ENCODE assay signal across 6 cellular contexts in the genomic region with DNA sequence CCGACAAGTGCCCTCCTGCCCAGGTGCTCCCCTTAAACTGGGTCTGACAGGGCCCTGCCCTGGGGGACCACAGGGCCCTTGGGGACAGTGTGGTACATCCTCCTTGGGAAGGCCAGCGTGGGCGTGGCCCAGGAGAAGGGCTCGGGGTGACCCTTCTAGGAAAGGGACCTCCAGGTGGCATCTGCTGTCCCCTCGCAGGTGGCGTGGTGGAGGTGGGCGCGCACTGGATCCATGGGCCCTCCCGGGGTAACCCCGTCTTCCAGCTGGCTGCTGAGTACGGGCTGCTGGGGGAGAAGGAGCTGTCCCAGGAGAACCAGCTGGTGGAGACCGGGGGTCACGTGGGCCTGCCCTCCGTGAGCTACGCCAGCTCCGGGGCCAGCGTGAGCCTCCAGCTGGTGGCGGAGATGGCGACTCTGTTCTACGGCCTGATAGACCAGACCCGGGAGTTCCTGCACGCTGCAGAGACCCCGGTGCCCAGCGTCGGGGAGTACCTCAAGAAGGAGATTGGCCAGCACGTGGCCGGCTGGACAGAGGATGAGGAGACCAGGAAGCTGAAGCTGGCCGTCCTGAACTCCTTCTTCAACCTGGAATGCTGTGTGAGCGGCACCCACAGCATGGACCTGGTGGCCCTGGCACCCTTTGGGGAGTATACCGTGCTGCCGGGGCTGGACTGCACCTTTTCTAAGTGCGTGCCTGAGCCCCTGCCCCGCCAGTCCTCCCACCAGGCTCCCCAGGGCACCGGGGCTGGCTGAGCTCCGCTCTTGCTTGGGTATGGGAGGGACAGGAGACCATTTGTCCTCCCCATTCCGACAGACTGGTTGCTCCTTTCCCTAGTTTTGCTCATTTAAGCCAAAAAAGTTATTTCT. TPM values are rescaled to one million over a fixed set of nuclear protein-coding genes. Genes with fewer than 3 reads are reported as not detected.
DNase-seq lines count a peak whose midpoint lies in the region; ATAC-seq and TF ChIP-seq lines count a peak whose summit lies in the region.

No MANE protein-coding gene starts in this region.

- intact Hi-C loops in heart right ventricle (cut with DNase I), result no loop called here
- intact Hi-C loops in thyroid gland (cut with DNase I), result loop anchor here (5.0 kb wide), 1 partner anchor 68 kb away; no protein-coding TSS in a partner anchor

- H3K4me3 ChIP-seq in heart right ventricle (peak overlapping the region; percentile 14 to 97 (median 86)), thyroid gland (replicated peaks in 1 of 3) (peak overlapping the region in 2 of 3 donors; percentile 51 to 52)

- H3K36me3 ChIP-seq in heart right ventricle (peaks cover 0 to 29% (median 0%) of the 10 kb centered on the region in 9 donors), thyroid gland (no peaks in the 10 kb centered on the region)

- H3K9me3 ChIP-seq in heart right ventricle (no peaks in the 10 kb centered on the region), thyroid gland (no peaks in the 10 kb centered on the region)

- no peak overlapping the region for H3K27ac Mint-ChIP-seq in T-helper 2 cell treated with Interferon-gamma antibody and Interleukin-4, amounts not matched to agents 5 μg/mL and 100 μg/mL, for 36 hours

- ATAC-seq in heart right ventricle, result peak in 7 of 8 donors; percentile 0 to 36 (median 12)

- WGBS in heart right ventricle, 2 donors, result 92 to 94% methylated on average over 36 of the region's 36 CpGs
- 93 to 95% methylated on average over 19 to 23 of the region's 36 CpGs for whole genome bisulfite sequencing in thyroid gland, 2 donors

- peaks cover under 1% of the 10 kb centered on the region for H3K27me3 Mint-ChIP-seq in T-helper 2 cell treated with Interferon-gamma antibody and Interleukin-4, amounts not matched to agents 5 μg/mL and 100 μg/mL, for 36 hours (ENCODE audit: low read depth)

- no peak for TF ChIP-seq CTCF in heart right ventricle (IDR thresholded peaks at IDR 0.05)
- no peak for TF ChIP-seq CTCF in thyroid gland (IDR thresholded peaks at IDR 0.05)

- H3K9me3 Mint-ChIP-seq in T-helper 2 cell treated with Interferon-gamma antibody and Interleukin-4, amounts not matched to agents 5 μg/mL and 100 μg/mL, for 36 hours, result no peaks in the 10 kb centered on the region

- no peak for DNase-seq in T-helper 2 cell treated with Interferon-gamma antibody and Interleukin-4, amounts not matched to agents 5 μg/mL and 100 μg/mL, for 36 hours (ENCODE audit: low spot score)
- DNase-seq in T-helper 2 cell (no peak), heart right ventricle (no peak), thyroid gland (no peak), epidermal melanocyte (ENCODE audit: insufficient read length, low spot score) (no peak), ecto neural progenitor cell (ENCODE audit: low spot score) (no peak)

- peak overlapping the region in 8 of 10 donors; percentile 56 to 85 (median 80) for H3K27ac ChIP-seq in heart right ventricle
- peak overlapping the region in 1 of 3 donors; percentile 31 for H3K27ac ChIP-seq in thyroid gland

- H3K27me3 ChIP-seq in heart right ventricle, result no peaks in the 10 kb centered on the region
- no peaks in the 10 kb centered on the region for H3K27me3 ChIP-seq in thyroid gland

- H3K4me1 Mint-ChIP-seq in T-helper 2 cell treated with Interferon-gamma antibody and Interleukin-4, amounts not matched to agents 5 μg/mL and 100 μg/mL, for 36 hours (ENCODE audit: low read depth), result peaks cover 4% of the 10 kb centered on the region

- peak overlapping the region; percentile 60 for H3K4me3 Mint-ChIP-seq in T-helper 2 cell treated with Interferon-gamma antibody and Interleukin-4, amounts not matched to agents 5 μg/mL and 100 μg/mL, for 36 hours

- H3K36me3 Mint-ChIP-seq in T-helper 2 cell treated with Interferon-gamma antibody and Interleukin-4, amounts not matched to agents 5 μg/mL and 100 μg/mL, for 36 hours (ENCODE audit: low read depth), result no peaks in the 10 kb centered on the region

- H3K4me1 ChIP-seq in heart right ventricle (peaks cover 0 to 23% (median 15%) of the 10 kb centered on the region in 9 donors), thyroid gland (peaks cover 10 to 15% of the 10 kb centered on the region in 2 donors)

- TF ChIP-seq POLR2A in thyroid gland (IDR thresholded peaks at IDR 0.05), result no peak

RNA-seq across cellular contexts. Expression of gene PAOX, which starts 1.0 kb away (rescaled TPM):
- total RNA-seq in heart right ventricle, result 1 to 10 TPM; 1.5 to 4.4 (median 2.5) TPM
- polyA plus RNA-seq in heart right ventricle, result 1 to 10 TPM; 3.8 to 4.1 TPM
- total RNA-seq in thyroid gland, result 10 to 100 TPM in 2 of 4 donors, 1 to 10 TPM in 2; 3.5 to 11.0 (median 9.9) TPM

RNA-seq across cellular contexts. Expression of gene ECHS1, which starts 6.9 kb away (rescaled TPM):
- total RNA-seq in heart right ventricle (100 to 1,000 TPM; 180 to 275 (median 225) TPM), thyroid gland (100 to 1,000 TPM in 2 of 4 donors, 10 to 100 TPM in 2; 73.9 to 135 (median 99.5) TPM)
- 100 to 1,000 TPM; 117 to 124 TPM for polyA plus RNA-seq in heart right ventricle

RNA-seq across cellular contexts. Expression of gene MTG1, which starts 13.9 kb away (rescaled TPM):
- total RNA-seq in heart right ventricle (10 to 100 TPM; 17.4 to 28.0 (median 22.1) TPM), thyroid gland (10 to 100 TPM; 23.8 to 40.8 (median 35.0) TPM)
- 10 to 100 TPM; 34.2 to 36.2 TPM for polyA plus RNA-seq in heart right ventricle

RNA-seq across cellular contexts. Expression of gene FUOM, which starts 22.2 kb away (rescaled TPM):
- total RNA-seq in heart right ventricle (10 to 100 TPM in 2 of 10 donors, 1 to 10 TPM in 8; 2.0 to 13.5 (median 5.1) TPM), thyroid gland (10 to 100 TPM in 3 of 4 donors, 1 to 10 TPM in 1; 7.4 to 25.9 (median 18.9) TPM)
- polyA plus RNA-seq in heart right ventricle, result 10 to 100 TPM; 16.5 to 17.0 TPM

RNA-seq across cellular contexts. Expression of gene PRAP1, which starts 32.9 kb away (rescaled TPM):
- total RNA-seq in heart right ventricle (not detected), thyroid gland (not detected)
- polyA plus RNA-seq in heart right ventricle, result not detected
